Comparison of ENCODE assay signal across 23 cellular contexts in genomic region chr10:132309879-132310591, GRCh38. TPM values are rescaled to one million over a fixed set of nuclear protein-coding genes. Genes with fewer than 3 reads are reported as not detected.
DNase-seq lines count a peak whose midpoint lies in the region; ATAC-seq, FAIRE-seq and TF ChIP-seq lines count a peak whose summit lies in the region.
"Had no signal": no experiment of that assay in that cellular context is flagged by ENCODE, and none has a peak within 500 bp of the region (broad histone marks: within the 10 kb centered on the region; RNA-seq: fewer than 3 reads in every experiment).

No MANE protein-coding gene starts in this region.

- no peak for TF ChIP-seq RAD21 in HepG2 (CRISPR knock-in tag; IDR thresholded peaks at IDR 0.05)

- no peaks in the 10 kb centered on the region for H3K9me3 Mint-ChIP-seq in activated T-helper 17 cell treated with anti-CD3 and anti-CD28 coated beads, Interleukin-2, amount 50 U/mL, for 72 hours

- intact Hi-C loops in HepG2 (cut with micrococcal nuclease; ENCODE audit: unreplicated experiment), result no loop called here
- intact Hi-C loops in spleen (cut with DNase I; ENCODE audit: low total_unique reads), result no loop called here

- H3K27me3 ChIP-seq in HepG2 (ENCODE audit: control insufficient read depth in 1 of 2, insufficient read depth in 2 of 2, low read length in 2 of 2), result peaks cover 0 to 12% of the 10 kb centered on the region in 2 experiments; a peak in 2 of 5 replicates
- H3K27me3 ChIP-seq in spleen (replicated peaks in 1 of 7), result peaks cover 0 to 38% (median 0%) of the 10 kb centered on the region in 7 donors
- H3K27me3 ChIP-seq: gastroesophageal sphincter had no signal

- H3K4me3 ChIP-seq in HepG2 (replicated peaks in 1 of 3; ENCODE audit: insufficient read depth in 1 of 3, low read depth in 2 of 3, low read length in 3 of 3) (no peak overlapping the region), spleen (no peak overlapping the region)
- H3K4me3 ChIP-seq: gastroesophageal sphincter had no signal

- H3K4me1 Mint-ChIP-seq in activated T-helper 17 cell treated with anti-CD3 and anti-CD28 coated beads, Interleukin-2, amount 50 U/mL, for 72 hours, result no peaks in the 10 kb centered on the region

- no peak overlapping the region for H3K27ac Mint-ChIP-seq in activated T-helper 17 cell treated with anti-CD3 and anti-CD28 coated beads, Interleukin-2, amount 50 U/mL, for 72 hours

- H3K36me3 Mint-ChIP-seq in activated T-helper 17 cell treated with anti-CD3 and anti-CD28 coated beads, Interleukin-2, amount 50 U/mL, for 72 hours (ENCODE audit: low read depth), result no peaks in the 10 kb centered on the region

- H4K20me1 ChIP-seq in HepG2 (ENCODE audit: insufficient read depth, low read length), result no peaks in the 10 kb centered on the region

- peak overlapping the region; percentile 59 for H3K4me3 Mint-ChIP-seq in activated T-helper 17 cell treated with anti-CD3 and anti-CD28 coated beads, Interleukin-2, amount 50 U/mL, for 72 hours

- H3K36me3 ChIP-seq in HepG2 (replicated peaks in 1 of 2; ENCODE audit: control insufficient read depth in 1 of 2, insufficient read depth in 2 of 2, low read length in 2 of 2) (no peaks in the 10 kb centered on the region), spleen (no peaks in the 10 kb centered on the region)
- H3K36me3 ChIP-seq: gastroesophageal sphincter had no signal

- H3K27me3 Mint-ChIP-seq in activated T-helper 17 cell treated with anti-CD3 and anti-CD28 coated beads, Interleukin-2, amount 50 U/mL, for 72 hours, result no peaks in the 10 kb centered on the region

- peaks cover 61% of the 10 kb centered on the region for H3K4me1 ChIP-seq in HepG2 (ENCODE audit: insufficient read depth, low read length)
- H3K4me1 ChIP-seq in spleen, result peaks cover 6 to 26% (median 20%) of the 10 kb centered on the region in 6 donors

- 49% methylated on average over 5 of the region's 7 CpGs for WGBS in HepG2 (ENCODE audit: low lambda C conversion rate)
- WGBS in spleen, 5 donors, result 82 to 91% (median 87%) methylated on average over 7 of the region's 7 CpGs

- peak overlapping the region; percentile 60; the same call in 1 of the 2 replicates for H3K4me2 ChIP-seq in HepG2 (ENCODE audit: low read depth, low read length)

- H3K9me3 ChIP-seq in HepG2 (ENCODE audit: low read length), result no peaks in the 10 kb centered on the region
- H3K9me3 ChIP-seq in spleen, result peaks cover 0 to 6% (median 0%) of the 10 kb centered on the region in 8 donors
- H3K9me3 ChIP-seq: gastroesophageal sphincter had no signal

- DNase-seq in activated CD4-positive, CD25-positive, alpha-beta regulatory T cell treated with anti-CD3 and anti-CD28 coated beads, Interleukin-2, amount 50 U/mL, for 72 hours, result peak; percentile 25
- no peak for DNase-seq in HepG2 (ENCODE audit: low spot score)
- DNase-seq in spleen, result peak; percentile 71
- DNase-seq in NCI-H2029 treated with DMSO at 0.1 percent for 48 hours (lab: John Stamatoyannopoulos, UW), result no peak
- DNase-seq in NCI-H2196 (lab: John Stamatoyannopoulos, UW; ENCODE audit: unreplicated experiment), result no peak
- no peak for DNase-seq in middle frontal gyrus (ENCODE audit: extremely low spot score, low spot score)
- DNase-seq: activated gamma-delta T cell treated with Interleukin-2 at 50 U/mL for 16 hours; C1 segment of cervical spinal cord; cortex of kidney; DMS79; erythroblast; Karpas-422; NCI-H1092; NCI-H2081 treated with DMSO at 0.1 percent for 48 hours; NCI-H526; stimulated activated CD4-positive, alpha-beta T cell treated with anti-CD3 and anti-CD28 coated beads, Interleukin-4, amount 100 ng/mL, for 1 hour; substantia nigra had no signal

- TF ChIP-seq CTCF in HepG2 (CRISPR knock-in tag; IDR thresholded peaks at IDR 0.05) (no peak), spleen (IDR thresholded peaks at IDR 0.05 in 8 of 11, conservative IDR thresholded peaks at IDR 0.05 in 3 of 11) (no peak)

- no peak overlapping the region for H2AFZ ChIP-seq in HepG2 (ENCODE audit: low read length)

- no peaks in the 10 kb centered on the region for H3K79me2 ChIP-seq in HepG2 (ENCODE audit: insufficient read depth, low read length)

- H3K9ac ChIP-seq in HepG2 (ENCODE audit: insufficient read depth, low read depth, low read length), result no peak overlapping the region

- TF ChIP-seq POLR2A in HepG2 (IDR thresholded peaks at IDR 0.05; ENCODE audit: insufficient read depth in 1 of 2, low read depth in 2 of 2, low read length in 2 of 2), result no peak
- no peak for TF ChIP-seq POLR2A in spleen (IDR thresholded peaks at IDR 0.05)

- in situ Hi-C loops in HepG2 (cut with HindIII; ENCODE audit: extremely low pct_ligation_motif_present, low pct_unique_long_range_greater_than_20kb), result no loop called here

- FAIRE-seq in HepG2 (lab: Jason Lieb, UNC), result no peak

- H3K27ac ChIP-seq in HepG2 (ENCODE audit: extremely low read length, insufficient read depth, low read length), result no peak overlapping the region
- H3K27ac ChIP-seq in spleen, result no peak overlapping the region
- H3K27ac ChIP-seq: gastroesophageal sphincter, VCaP had no signal

- TF ChIP-seq EP300 in HepG2 (IDR thresholded peaks at IDR 0.05; ENCODE audit: low read depth in 2 of 2, low read length in 2 of 2) (no peak), HepG2 (CRISPR knock-in tag; IDR thresholded peaks at IDR 0.05; ENCODE audit: borderline replicate concordance) (no peak)

- ATAC-seq in activated CD4-positive, CD25-positive, alpha-beta regulatory T cell treated with anti-CD3 and anti-CD28 coated beads, Interleukin-2, amount 50 U/mL, for 24 hours, result no peak
- ATAC-seq in activated T-helper 17 cell treated with anti-CD3 and anti-CD28 coated beads, Interleukin-2, amount 50 U/mL, for 72 hours (replicated peaks), result no peak
- ATAC-seq in HepG2, result peak; percentile 12; the same call in 2 of the 3 replicates
- ATAC-seq: gastroesophageal sphincter, left lobe of liver, Right ventricle myocardium inferior had no signal

- CTCF ChIA-PET in HepG2 (lab: Yijun Ruan, JAX; ENCODE audit: low intra/inter-chr PET ratio, low total read pairs), result interaction anchor here (1.1 kb wide), 1 partner anchor 86 kb away, joined by 3 read pairs; no protein-coding TSS in a partner anchor

- BruUV-seq in HepG2 (replicated peaks; lab: Mats Ljungman, UMichigan), result no TSS peak

- POLR2A ChIA-PET in HepG2 (lab: Yijun Ruan, JAX), result no interaction called here

RNA-seq across cellular contexts. Expression of gene STK32C, which starts 2.3 kb away (rescaled TPM):
- 10 to 100 TPM; 12.6 to 20.6 TPM for total RNA-seq in activated T-helper 17 cell treated with anti-CD3 and anti-CD28 coated beads, Interleukin-2, amount 50 U/mL, for 72 hours
- total RNA-seq in HepG2 (2016; rRNA removed; fragmentation: Illumina TruSeq; extraction: Trizol) (18.9 and 19.4 TPM in 2 replicates), spleen (10 to 100 TPM in 6 of 7 donors, 1 to 10 TPM in 1; 9.6 to 27.8 (median 15.4) TPM)
- total RNA-seq in HepG2 (2016; cell fraction: cytosol; rRNA removed; fragmentation: Illumina TruSeq; extraction: Trizol; ENCODE audit: low read depth), result 6.4 and 9.0 TPM in 2 replicates
- 18.5 and 19.3 TPM in 2 replicates for total RNA-seq in HepG2 (2016; cell fraction: insoluble cytoplasmic fraction; rRNA removed; fragmentation: Illumina TruSeq; extraction: Trizol)
- total RNA-seq in HepG2 (2016; cell fraction: membrane; rRNA removed; fragmentation: Illumina TruSeq; extraction: Trizol), result 13.9 and 14.9 TPM in 2 replicates
- total RNA-seq in HepG2 (2016; cell fraction: nucleus; rRNA removed; fragmentation: Illumina TruSeq; extraction: Trizol), result 8.4 and 10.8 TPM in 2 replicates
- polyA plus RNA-seq in HepG2 (2011; rRNA removed) (9.9 and 10.9 TPM in 2 replicates), spleen (10 to 100 TPM; 13.2 to 23.8 (median 16.0) TPM)
- 7.4 and 11.6 TPM in 2 replicates for polyA plus RNA-seq in HepG2 (2011; cell fraction: cytosol; rRNA removed)
- polyA plus RNA-seq in HepG2 (2011; cell fraction: nucleus; rRNA removed), result 13.7 and 17.7 TPM in 2 replicates
- polyA plus RNA-seq in HepG2 (2012), result 12.0 and 12.5 TPM in 2 replicates
- polyA plus RNA-seq in HepG2 (2016; cell fraction: cytosol; fragmentation: Illumina TruSeq; extraction: Trizol; ENCODE audit: low read depth), result 9.3 and 10.8 TPM in 2 replicates
- 19.9 and 20.6 TPM in 2 replicates for polyA plus RNA-seq in HepG2 (2016; cell fraction: insoluble cytoplasmic fraction; fragmentation: Illumina TruSeq; extraction: Trizol; ENCODE audit: low read depth)
- polyA plus RNA-seq in HepG2 (2016; cell fraction: membrane; fragmentation: Illumina TruSeq; extraction: Trizol; ENCODE audit: low read depth), result 11.2 and 12.1 TPM in 2 replicates
- polyA plus RNA-seq in HepG2 (2016; cell fraction: nucleus; fragmentation: Illumina TruSeq; extraction: Trizol; ENCODE audit: insufficient read depth, low read depth), result 19.7 and 20.0 TPM in 2 replicates
- 10.2 and 30.6 TPM in 2 replicates for polyA minus RNA-seq in HepG2 (2011; rRNA and poly(A)+ RNA removed; ENCODE audit: low replicate concordance)
- polyA minus RNA-seq in HepG2 (2011; cell fraction: cytosol; rRNA and poly(A)+ RNA removed), result 4.4 and 5.4 TPM in 2 replicates
- polyA minus RNA-seq in HepG2 (2011; cell fraction: nucleus; rRNA and poly(A)+ RNA removed), result 6.1 and 7.1 TPM in 2 replicates

RNA-seq across cellular contexts. Expression of gene LRRC27, which starts 22.0 kb away (rescaled TPM):
- 1 to 10 TPM; 4.5 to 6.3 TPM for total RNA-seq in activated T-helper 17 cell treated with anti-CD3 and anti-CD28 coated beads, Interleukin-2, amount 50 U/mL, for 72 hours
- total RNA-seq in HepG2 (2016; rRNA removed; fragmentation: Illumina TruSeq; extraction: Trizol), result 3.9 and 4.6 TPM in 2 replicates
- 2.1 and 2.2 TPM in 2 replicates for total RNA-seq in HepG2 (2016; cell fraction: cytosol; rRNA removed; fragmentation: Illumina TruSeq; extraction: Trizol; ENCODE audit: low read depth)
- total RNA-seq in HepG2 (2016; cell fraction: insoluble cytoplasmic fraction; rRNA removed; fragmentation: Illumina TruSeq; extraction: Trizol), result 3.2 and 4.3 TPM in 2 replicates
- total RNA-seq in HepG2 (2016; cell fraction: membrane; rRNA removed; fragmentation: Illumina TruSeq; extraction: Trizol), result 2.1 and 2.5 TPM in 2 replicates
- total RNA-seq in HepG2 (2016; cell fraction: nucleus; rRNA removed; fragmentation: Illumina TruSeq; extraction: Trizol), result 5.9 and 7.5 TPM in 2 replicates
- polyA plus RNA-seq in HepG2 (2011; rRNA removed), result 4.2 and 4.3 TPM in 2 replicates
- polyA plus RNA-seq in HepG2 (2011; cell fraction: cytosol; rRNA removed), result 1.8 and 1.9 TPM in 2 replicates
- 14.3 and 14.5 TPM in 2 replicates for polyA plus RNA-seq in HepG2 (2011; cell fraction: nucleus; rRNA removed)
- 3.2 and 3.6 TPM in 2 replicates for polyA plus RNA-seq in HepG2 (2012)
- 0.82 and 0.88 TPM in 2 replicates for polyA plus RNA-seq in HepG2 (2016; cell fraction: cytosol; fragmentation: Illumina TruSeq; extraction: Trizol; ENCODE audit: low read depth)
- 3.6 and 4.7 TPM in 2 replicates for polyA plus RNA-seq in HepG2 (2016; cell fraction: insoluble cytoplasmic fraction; fragmentation: Illumina TruSeq; extraction: Trizol; ENCODE audit: low read depth)
- polyA plus RNA-seq in HepG2 (2016; cell fraction: membrane; fragmentation: Illumina TruSeq; extraction: Trizol; ENCODE audit: low read depth), result 2.6 and 2.7 TPM in 2 replicates
- polyA plus RNA-seq in HepG2 (2016; cell fraction: nucleus; fragmentation: Illumina TruSeq; extraction: Trizol; ENCODE audit: insufficient read depth, low read depth), result 11.7 and 14.6 TPM in 2 replicates
- 2.7 and 3.0 TPM in 2 replicates for polyA minus RNA-seq in HepG2 (2011; rRNA and poly(A)+ RNA removed; ENCODE audit: low replicate concordance)
- polyA minus RNA-seq in HepG2 (2011; cell fraction: cytosol; rRNA and poly(A)+ RNA removed), result 0.88 and 1.4 TPM in 2 replicates
- polyA minus RNA-seq in HepG2 (2011; cell fraction: nucleus; rRNA and poly(A)+ RNA removed), result 11.1 and 12.3 TPM in 2 replicates
- total RNA-seq in spleen, result 10 to 100 TPM; 11.9 to 29.9 (median 19.4) TPM
- polyA plus RNA-seq in spleen, result 10 to 100 TPM in 1 of 3 donors, 1 to 10 TPM in 2; 6.1 to 13.0 (median 8.5) TPM

Comparison
In these comparisons a context has a peak if more than half of its experiments do, and no peak if none do; other contexts are left out.
1. DNase-seq: peak in activated CD4-positive, CD25-positive, alpha-beta regulatory T cell treated with anti-CD3 and anti-CD28 coated beads, Interleukin-2, amount 50 U/mL, for 72 hours (single experiment) and spleen (single experiment); none in HepG2 (single experiment), NCI-H2029 treated with DMSO at 0.1 percent for 48 hours (single experiment), NCI-H2196 (single experiment) and middle frontal gyrus (single experiment).